9 cellular contexts compared by ENCODE assay signal in genomic region chr18:5456577-5457466, GRCh38.
DNase-seq lines count a peak whose midpoint lies in the region; FAIRE-seq and TF ChIP-seq lines count a peak whose summit lies in the region.
"Had no signal": no experiment of that assay in that cellular context is flagged by ENCODE, and none has a peak within 500 bp of the region (broad histone marks: within the 10 kb centered on the region; RNA-seq: fewer than 3 reads in every experiment).

No MANE protein-coding gene starts in this region.

- H3K36me3 ChIP-seq in adrenal gland (replicated peaks in 1 of 2) = no peaks in the 10 kb centered on the region
- no peaks in the 10 kb centered on the region for H3K36me3 ChIP-seq in iPS-20b (ENCODE audit: insufficient read depth, low read depth, low read length)
- no peaks in the 10 kb centered on the region for H3K36me3 ChIP-seq in spleen

- WGBS in adrenal gland, 4 donors = 36 to 47% (median 43%) methylated on average over 15 of the region's 15 CpGs
- WGBS in spleen, 5 donors = 41 to 61% (median 55%) methylated on average over 13 to 15 of the region's 15 CpGs

- no peaks in the 10 kb centered on the region for H3K27me3 ChIP-seq in adrenal gland
- no peaks in the 10 kb centered on the region for H3K27me3 ChIP-seq in iPS-20b (ENCODE audit: insufficient read depth, low read length)
- H3K27me3 ChIP-seq in spleen (replicated peaks in 1 of 7) = no peaks in the 10 kb centered on the region

- no peak overlapping the region for H3K9ac ChIP-seq in iPS-20b (ENCODE audit: low read depth, low read length)

- H3K27ac ChIP-seq in adrenal gland = peak overlapping the region in 3 of 5 donors; percentile 42 to 70 (median 64)
- no peak overlapping the region for H3K27ac ChIP-seq in iPS-20b (ENCODE audit: low read length)
- H3K27ac ChIP-seq in spleen = peak overlapping the region in 3 of 8 donors; percentile 46 to 74 (median 62)

- peak; percentile 47 for DNase-seq in activated T-cell treated with anti-CD3 and anti-CD28 coated beads, Interleukin-2, amount 50 U/mL, for 1 hour
- DNase-seq in activated T-cell treated with anti-CD3 and anti-CD28 coated beads for 4 hours (no peak), HTR-8/SVneo (ENCODE audit: insufficient read length, low spot score) (peak; percentile 7), adrenal gland (peak in 6 of 7 donors; percentile 23 to 67 (median 37)), spleen (no peak), HUDEP-2 (lab: John Stamatoyannopoulos, UW; ENCODE audit: unreplicated experiment in 76 of 76) (no peak), NCI-H446 treated with DMSO at 0.1 percent for 48 hours (lab: John Stamatoyannopoulos, UW) (no peak)

- H3K9me3 ChIP-seq in adrenal gland (replicated peaks in 1 of 3) = no peaks in the 10 kb centered on the region
- H3K9me3 ChIP-seq in iPS-20b (ENCODE audit: insufficient read depth, low read depth, low read length) = no peaks in the 10 kb centered on the region
- H3K9me3 ChIP-seq in spleen = no peaks in the 10 kb centered on the region

- intact Hi-C loops in adrenal gland (cut with DNase I) (loop anchor here in 1 of 2 donors (5.0 kb wide), 1 partner anchor 90 kb away; no protein-coding TSS in a partner anchor), spleen (cut with DNase I; ENCODE audit: low total_unique reads) (no loop called here)

- FAIRE-seq in HTR-8/SVneo (lab: Jason Lieb, UNC) = no peak
- FAIRE-seq: bronchial epithelial cell had no signal

- peak overlapping the region in 1 of 4 donors; percentile 25 for H3K4me3 ChIP-seq in adrenal gland
- H3K4me3 ChIP-seq in iPS-20b (ENCODE audit: low read length) = peak overlapping the region; percentile 59; the same call in 1 of the 2 replicates
- H3K4me3 ChIP-seq in spleen = peak overlapping the region in 2 of 8 donors; percentile 16 to 50

- TF ChIP-seq POLR2A in adrenal gland (IDR thresholded peaks at IDR 0.05) (no peak), spleen (IDR thresholded peaks at IDR 0.05) (no peak)

- peak; percentile 44 to 77 (median 61) for TF ChIP-seq CTCF in adrenal gland (IDR thresholded peaks at IDR 0.05)
- peak in 6 of 11 experiments; percentile 23 to 33 (median 26) for TF ChIP-seq CTCF in spleen (IDR thresholded peaks at IDR 0.05 in 8 of 11, conservative IDR thresholded peaks at IDR 0.05 in 3 of 11)

- H3K4me1 ChIP-seq in adrenal gland (replicated peaks in 1 of 2) (peaks cover 12 to 24% of the 10 kb centered on the region in 2 donors), iPS-20b (ENCODE audit: insufficient read depth, low read length) (0 out of 2 replicates have a peak, but pooled peaks cover 5% of the 10 kb centered on the region), spleen (peaks cover 0 to 35% (median 6%) of the 10 kb centered on the region in 6 donors)

Comparison
In these comparisons a context has a peak if more than half of its experiments do, and no peak if none do; other contexts are left out.
1. DNase-seq: peak in activated T-cell treated with anti-CD3 and anti-CD28 coated beads, Interleukin-2, amount 50 U/mL, for 1 hour (single experiment), HTR-8/SVneo (single experiment) and adrenal gland (6 of 7); none in activated T-cell treated with anti-CD3 and anti-CD28 coated beads for 4 hours (single experiment), spleen (single experiment), HUDEP-2 (0 of 76) and NCI-H446 treated with DMSO at 0.1 percent for 48 hours (single experiment).